ENCODE assay signal across 9 cellular contexts in the genomic region with DNA sequence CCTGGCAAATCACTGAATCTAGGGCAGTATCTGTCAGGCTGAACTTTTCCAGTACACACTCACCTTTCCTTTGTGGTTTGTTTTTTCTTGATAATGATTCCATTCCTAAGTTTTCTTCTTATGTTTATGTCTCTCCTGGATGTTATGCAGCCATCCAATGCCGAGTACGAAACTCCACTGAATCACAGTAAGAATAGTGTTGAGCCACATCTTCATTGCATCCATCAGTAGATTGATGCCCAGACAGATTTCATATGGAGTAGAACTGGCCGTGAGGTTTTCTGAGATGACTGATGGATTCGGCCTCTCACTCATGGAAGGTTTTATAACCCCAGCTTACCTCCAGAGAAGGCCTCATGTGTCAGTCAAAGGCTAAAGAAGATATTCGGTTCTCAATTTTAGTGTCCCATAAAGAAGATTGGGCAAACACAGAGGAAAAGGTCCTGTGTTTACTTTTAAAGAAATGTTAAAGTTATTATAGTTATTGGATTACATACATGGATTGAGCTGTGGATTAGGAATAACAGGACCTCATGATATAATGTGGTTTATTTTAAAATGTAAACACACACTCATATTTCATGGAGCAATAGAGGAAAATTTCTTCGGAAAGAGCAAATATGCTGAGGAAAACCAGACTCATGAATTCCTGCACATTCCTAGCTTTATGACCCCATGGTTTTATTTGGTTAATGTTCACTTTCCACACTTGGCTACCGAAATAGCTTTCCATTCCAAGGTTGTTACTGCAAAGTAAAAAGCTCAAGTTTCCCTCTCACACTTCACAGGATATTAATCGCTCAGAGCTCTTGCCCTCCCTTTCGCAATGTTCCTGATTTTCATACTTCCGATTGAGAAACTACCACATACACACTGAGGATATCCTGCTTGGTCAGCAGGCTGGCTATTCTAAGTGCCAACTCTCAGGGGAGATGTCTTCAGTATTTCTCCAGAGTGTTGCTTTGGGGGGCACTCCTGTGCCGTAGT.
DNase-seq lines count a peak whose midpoint lies in the region; ATAC-seq, FAIRE-seq and TF ChIP-seq lines count a peak whose summit lies in the region.
"Had no signal": no experiment of that assay in that cellular context is flagged by ENCODE, and none has a peak within 500 bp of the region (broad histone marks: within the 10 kb centered on the region; RNA-seq: fewer than 3 reads in every experiment).

No MANE protein-coding gene starts in this region.

- peaks cover 33% of the 10 kb centered on the region for H3K4me1 ChIP-seq in astrocyte (ENCODE audit: insufficient read depth, low read length)
- H3K4me1 ChIP-seq in keratinocyte (ENCODE audit: control insufficient read depth, extremely low read depth, insufficient read depth, low read length): peaks cover 27% of the 10 kb centered on the region
- H3K4me1 ChIP-seq in effector memory CD4-positive, alpha-beta T cell (ENCODE audit: control insufficient read depth, insufficient read depth, low read length, poor library complexity, severe bottlenecking): no peaks in the 10 kb centered on the region

- H3K9me1 ChIP-seq in keratinocyte (ENCODE audit: control insufficient read depth, extremely low read depth, insufficient read depth, low read length): no peaks in the 10 kb centered on the region

- no peaks in the 10 kb centered on the region for H3K36me3 ChIP-seq in astrocyte (ENCODE audit: insufficient read depth, low read length)
- no peaks in the 10 kb centered on the region for H3K36me3 ChIP-seq in keratinocyte (ENCODE audit: control insufficient read depth in 2 of 2, extremely low read depth in 1 of 2, insufficient read depth in 2 of 2, low read length in 2 of 2)
- no peaks in the 10 kb centered on the region for H3K36me3 ChIP-seq in effector memory CD4-positive, alpha-beta T cell (ENCODE audit: control insufficient read depth, insufficient read depth, low read length)

- CTCF ChIA-PET in HEK293T (lab: Yijun Ruan, JAX): interaction anchor here (0.5 to 1.6 kb wide), 3 partner anchors 17 to 280 kb away, joined by 4 to 7 read pairs (median 6); no protein-coding TSS in a partner anchor
- CTCF ChIA-PET in activated CD8-positive, alpha-beta T cell treated with anti-CD3 and anti-CD28 coated beads for 36 hours (lab: Charles Lee): interaction anchor here (0.6 to 3.5 kb wide), 4 partner anchors 14 to 496 kb away, joined by 3 to 14 read pairs (median 4); partner anchors contain the start of gene IL6

- H3K27ac ChIP-seq in astrocyte (ENCODE audit: low read depth, low read length): peak overlapping the region; percentile 92
- no peak overlapping the region for H3K27ac ChIP-seq in keratinocyte (ENCODE audit: control insufficient read depth, insufficient read depth, low read length)
- no peak overlapping the region for H3K27ac ChIP-seq in effector memory CD4-positive, alpha-beta T cell (ENCODE audit: insufficient read depth, low read length, poor library complexity, severe bottlenecking)

- H2AFZ ChIP-seq in astrocyte (ENCODE audit: low read depth, low read length): no peak overlapping the region
- no peak overlapping the region for H2AFZ ChIP-seq in keratinocyte (ENCODE audit: control insufficient read depth, low read length)

- dilution Hi-C loops in keratinocyte (cut with MboI; ENCODE audit: extremely low pct_ligation_motif_present, low sequenced_read_pairs): no loop called here

- H4K20me1 ChIP-seq in astrocyte (ENCODE audit: insufficient read depth, low read length) (no peaks in the 10 kb centered on the region), keratinocyte (ENCODE audit: control insufficient read depth, extremely low read depth, insufficient read depth, low read length) (no peaks in the 10 kb centered on the region)

- H3K27me3 ChIP-seq in astrocyte (ENCODE audit: insufficient read depth, low read length) (no peaks in the 10 kb centered on the region), keratinocyte (ENCODE audit: control insufficient read depth, extremely low read depth, insufficient read depth, low read length) (no peaks in the 10 kb centered on the region)
- peaks cover 3% of the 10 kb centered on the region for H3K27me3 ChIP-seq in effector memory CD4-positive, alpha-beta T cell (replicated peaks; ENCODE audit: control insufficient read depth, insufficient read depth, low read length, poor library complexity, severe bottlenecking)

- H3K27ac Mint-ChIP-seq in astrocyte (ENCODE audit: unreplicated experiment): peak overlapping the region; percentile 86
- H3K27ac Mint-ChIP-seq in stimulated activated naive B cell treated with anti-CD40 and anti-IgM and Interleukin-4, amounts not matched to agents 10 μg/mL and 1 μg/mL and 100 μg/mL, for 72 hours: peak overlapping the region; percentile 27
- no peak overlapping the region for H3K27ac Mint-ChIP-seq in activated CD8-positive, alpha-beta T cell treated with anti-CD3 and anti-CD28 coated beads for 36 hours

- TF ChIP-seq CTCF in astrocyte (IDR thresholded peaks at IDR 0.05; ENCODE audit: insufficient read depth, low read depth, low read length) (no peak), keratinocyte (optimal IDR thresholded peaks at IDR 0.05 in 1 of 3, IDR thresholded peaks at IDR 0.05 in 1 of 3, conservative IDR thresholded peaks at IDR 0.05 in 1 of 3; ENCODE audit: extremely low read depth in 1 of 3, insufficient read depth in 2 of 3, low read length in 3 of 3) (no peak)
- TF ChIP-seq CTCF in activated CD8-positive, alpha-beta T cell treated with anti-CD3 and anti-CD28 coated beads for 36 hours (IDR thresholded peaks at IDR 0.05): no peak

- FAIRE-seq in astrocyte (lab: Jason Lieb, UNC) (peak; percentile 96), keratinocyte (lab: Jason Lieb, UNC) (peak; percentile 46)

- H3K4me2 ChIP-seq in astrocyte (ENCODE audit: low read length) (peak overlapping the region; percentile 66), keratinocyte (ENCODE audit: control insufficient read depth, extremely low read depth, insufficient read depth, low read depth, low read length) (no peak overlapping the region)

- H3K9me3 Mint-ChIP-seq in astrocyte (ENCODE audit: unreplicated experiment): peaks cover 8% of the 10 kb centered on the region
- H3K9me3 Mint-ChIP-seq in stimulated activated naive B cell treated with anti-CD40 and anti-IgM and Interleukin-4, amounts not matched to agents 10 μg/mL and 1 μg/mL and 100 μg/mL, for 72 hours: peaks cover 5 to 7% of the 10 kb centered on the region in 2 donors
- H3K9me3 Mint-ChIP-seq in activated CD8-positive, alpha-beta T cell treated with anti-CD3 and anti-CD28 coated beads for 36 hours: no peaks in the 10 kb centered on the region

- POLR2A ChIA-PET in HEK293T (lab: Yijun Ruan, JAX): no interaction called here
- POLR2A ChIA-PET in activated CD8-positive, alpha-beta T cell treated with anti-CD3 and anti-CD28 coated beads for 36 hours (lab: Charles Lee): no interaction called here

- peak; percentile 24 to 43 for ATAC-seq in stimulated activated naive B cell treated with anti-CD40 and anti-IgM and Interleukin-4, amounts not matched to agents 10 μg/mL and 1 μg/mL and 100 μg/mL, for 72 hours (replicated peaks)
- ATAC-seq in GM19397 (IDR thresholded peaks at IDR 0.05; ENCODE audit: unreplicated experiment): no peak
- no peak for ATAC-seq in activated CD8-positive, alpha-beta T cell treated with anti-CD3 and anti-CD28 coated beads for 36 hours

- no peak overlapping the region for H3K4me3 Mint-ChIP-seq in astrocyte (ENCODE audit: unreplicated experiment)
- peak overlapping the region; percentile 12 to 56 for H3K4me3 Mint-ChIP-seq in stimulated activated naive B cell treated with anti-CD40 and anti-IgM and Interleukin-4, amounts not matched to agents 10 μg/mL and 1 μg/mL and 100 μg/mL, for 72 hours
- no peak overlapping the region for H3K4me3 Mint-ChIP-seq in activated CD8-positive, alpha-beta T cell treated with anti-CD3 and anti-CD28 coated beads for 36 hours

- no peaks in the 10 kb centered on the region for H3K79me2 ChIP-seq in astrocyte (ENCODE audit: insufficient read depth, low read length)
- H3K79me2 ChIP-seq in keratinocyte (ENCODE audit: control insufficient read depth, insufficient read depth, low read length): no peaks in the 10 kb centered on the region

- H3K36me3 Mint-ChIP-seq in astrocyte (ENCODE audit: low read depth, unreplicated experiment): no peaks in the 10 kb centered on the region
- peaks cover 4 to 38% of the 10 kb centered on the region in 2 donors for H3K36me3 Mint-ChIP-seq in stimulated activated naive B cell treated with anti-CD40 and anti-IgM and Interleukin-4, amounts not matched to agents 10 μg/mL and 1 μg/mL and 100 μg/mL, for 72 hours
- H3K36me3 Mint-ChIP-seq in activated CD8-positive, alpha-beta T cell treated with anti-CD3 and anti-CD28 coated beads for 36 hours (ENCODE audit: low read depth): no peaks in the 10 kb centered on the region

- DNase-seq in HEK293T (ENCODE audit: extremely low spot score) (no peak), astrocyte (ENCODE audit: low read depth) (peak; percentile 99), keratinocyte (ENCODE audit: low read depth, low spot score) (no peak), NCI-H1092 treated with DMSO at 0.1 percent for 48 hours (lab: John Stamatoyannopoulos, UW) (no peak)
- no peak for DNase-seq in stimulated activated naive B cell treated with anti-CD40 and anti-IgM and Interleukin-4, amounts not matched to agents 10 μg/mL and 1 μg/mL and 100 μg/mL, for 72 hours
- no peak for DNase-seq in effector memory CD4-positive, alpha-beta T cell
- DNase-seq in activated CD8-positive, alpha-beta T cell treated with anti-CD3 and anti-CD28 coated beads for 36 hours: no peak
- DNase-seq: NCI-H1105 treated with DMSO at 0.1 percent for 48 hours had no signal

- intact Hi-C loops in activated CD8-positive, alpha-beta T cell treated with anti-CD3 and anti-CD28 coated beads for 36 hours (cut with micrococcal nuclease): no loop called here

- H3K9ac ChIP-seq in astrocyte (ENCODE audit: low read length): peak overlapping the region; percentile 72
- no peak overlapping the region for H3K9ac ChIP-seq in keratinocyte (ENCODE audit: control insufficient read depth, extremely low read depth, insufficient read depth, low read length)

- H3K4me3 ChIP-seq in astrocyte (ENCODE audit: insufficient read depth, low read depth, low read length) (no peak overlapping the region), keratinocyte (ENCODE audit: control insufficient read depth in 2 of 3, extremely low read depth in 1 of 3, insufficient read depth in 2 of 3, low read depth in 1 of 3, low read length in 3 of 3) (no peak overlapping the region)
- H3K4me3 ChIP-seq in effector memory CD4-positive, alpha-beta T cell (ENCODE audit: insufficient read depth, low read depth, low read length, poor library complexity, severe bottlenecking): no peak overlapping the region

- H3K4me1 Mint-ChIP-seq in astrocyte (ENCODE audit: low read depth, unreplicated experiment): peaks cover 25% of the 10 kb centered on the region
- H3K4me1 Mint-ChIP-seq in stimulated activated naive B cell treated with anti-CD40 and anti-IgM and Interleukin-4, amounts not matched to agents 10 μg/mL and 1 μg/mL and 100 μg/mL, for 72 hours: peaks cover 31 to 50% of the 10 kb centered on the region in 2 donors
- H3K4me1 Mint-ChIP-seq in activated CD8-positive, alpha-beta T cell treated with anti-CD3 and anti-CD28 coated beads for 36 hours (ENCODE audit: low read depth): no peaks in the 10 kb centered on the region

- no peaks in the 10 kb centered on the region for H3K27me3 Mint-ChIP-seq in astrocyte (ENCODE audit: low read depth, unreplicated experiment)
- no peaks in the 10 kb centered on the region for H3K27me3 Mint-ChIP-seq in stimulated activated naive B cell treated with anti-CD40 and anti-IgM and Interleukin-4, amounts not matched to agents 10 μg/mL and 1 μg/mL and 100 μg/mL, for 72 hours
- peaks cover 41% of the 10 kb centered on the region for H3K27me3 Mint-ChIP-seq in activated CD8-positive, alpha-beta T cell treated with anti-CD3 and anti-CD28 coated beads for 36 hours

- H3K9me3 ChIP-seq in astrocyte (ENCODE audit: insufficient read depth, low read depth, low read length): no peaks in the 10 kb centered on the region
- H3K9me3 ChIP-seq in keratinocyte (ENCODE audit: control insufficient read depth, low read depth, low read length): no peaks in the 10 kb centered on the region
- H3K9me3 ChIP-seq in effector memory CD4-positive, alpha-beta T cell (ENCODE audit: control insufficient read depth, low read length): no peaks in the 10 kb centered on the region

Comparison
In these comparisons a context has a peak if more than half of its experiments do, and no peak if none do; other contexts are left out.
1. H3K4me3 Mint-ChIP-seq: peak in stimulated activated naive B cell treated with anti-CD40 and anti-IgM and Interleukin-4, amounts not matched to agents 10 μg/mL and 1 μg/mL and 100 μg/mL, for 72 hours (2 of 2); none in astrocyte (single experiment) and activated CD8-positive, alpha-beta T cell treated with anti-CD3 and anti-CD28 coated beads for 36 hours (single experiment).
2. ATAC-seq: peak in stimulated activated naive B cell treated with anti-CD40 and anti-IgM and Interleukin-4, amounts not matched to agents 10 μg/mL and 1 μg/mL and 100 μg/mL, for 72 hours (2 of 2); none in GM19397 (single experiment) and activated CD8-positive, alpha-beta T cell treated with anti-CD3 and anti-CD28 coated beads for 36 hours (single experiment).